ENCODE assay signal across 8 cellular contexts in genomic region chr12:42326466-42327226, GRCh38. TPM values are rescaled to one million over a fixed set of nuclear protein-coding genes. Genes with fewer than 3 reads are reported as not detected.
DNase-seq lines count a peak whose midpoint lies in the region; ATAC-seq and TF ChIP-seq lines count a peak whose summit lies in the region.

No MANE protein-coding gene starts in this region.

- H3K4me3 ChIP-seq in RWPE2 (ENCODE audit: severe bottlenecking) (peak overlapping the region; percentile 77), coronary artery (peak overlapping the region; percentile 86), lower leg skin (ENCODE audit: low read depth, poor library complexity, severe bottlenecking) (peak overlapping the region; percentile 54), thyroid gland (replicated peaks in 1 of 3) (peak overlapping the region; percentile 58 to 87 (median 61))

- H3K36me3 ChIP-seq in RWPE2 (ENCODE audit: low read depth) (peaks cover 35% of the 10 kb centered on the region), thyroid gland (peaks cover 0 to 5% of the 10 kb centered on the region in 2 donors)

- no peaks in the 10 kb centered on the region for H3K27me3 ChIP-seq in RWPE2 (ENCODE audit: insufficient read depth, poor library complexity, severe bottlenecking)
- no peaks in the 10 kb centered on the region for H3K27me3 ChIP-seq in thyroid gland

- TF ChIP-seq CTCF in RWPE2 (IDR thresholded peaks at IDR 0.05; ENCODE audit: poor library complexity, severe bottlenecking) (no peak), coronary artery (IDR thresholded peaks at IDR 0.05) (no peak), lower leg skin (IDR thresholded peaks at IDR 0.05) (no peak), thyroid gland (IDR thresholded peaks at IDR 0.05) (no peak)

- intact Hi-C loops in Right ventricle myocardium inferior (cut with DNase I) (loop anchor here (2.0 kb wide), 1 partner anchor 88 kb away; the partner anchor contains the start of gene YAF2), cardiac septum (cut with DNase I) (loop anchor here (5.0 to 10.0 kb wide), 2 partner anchors 92 to 184 kb away; partner anchors contain the start of genes GXYLT1 and YAF2), lower leg skin (cut with DNase I; ENCODE audit: low total_unique reads) (no loop called here), thyroid gland (cut with DNase I) (loop anchor here (5.0 kb wide), 1 partner anchor 89 kb away; the partner anchor contains the start of gene YAF2)

- WGBS in lower leg skin, 2 donors = 4% methylated on average over 16 of the region's 16 CpGs
- 6 to 10% methylated on average over 15 to 16 of the region's 16 CpGs for WGBS in thyroid gland, 2 donors

- H3K4me1 ChIP-seq in RWPE2 (ENCODE audit: insufficient read depth, poor library complexity, severe bottlenecking) (peaks cover 3% of the 10 kb centered on the region), thyroid gland (peaks cover 15 to 18% of the 10 kb centered on the region in 2 donors)

- ATAC-seq in Right ventricle myocardium inferior = peak; percentile 9
- ATAC-seq in HG02981 (IDR thresholded peaks at IDR 0.05; ENCODE audit: unreplicated experiment) = peak; percentile 27
- ATAC-seq in RWPE2 (ENCODE audit: low read depth) = peak; percentile 26; the same call in 2 of the 3 replicates

- DNase-seq in Right ventricle myocardium inferior (ENCODE audit: missing footprints) = no peak
- no peak for DNase-seq in cardiac septum (ENCODE audit: low spot score)
- DNase-seq in RWPE2 (ENCODE audit: low spot score) = no peak
- no peak for DNase-seq in coronary artery (ENCODE audit: low spot score)
- no peak for DNase-seq in lower leg skin (ENCODE audit: low spot score in 2 of 2)
- DNase-seq in thyroid gland = peak in 1 of 2 donors; percentile 3
- no peak for DNase-seq in stimulated activated CD4-positive, alpha-beta T cell treated with anti-CD3 and anti-CD28 coated beads, Interleukin-4, amount 100 ng/mL, for 24 hours

- no peaks in the 10 kb centered on the region for H3K9me3 ChIP-seq in RWPE2 (ENCODE audit: severe bottlenecking)
- no peaks in the 10 kb centered on the region for H3K9me3 ChIP-seq in thyroid gland

- H3K27ac ChIP-seq in RWPE2 (ENCODE audit: poor library complexity, severe bottlenecking) = peak overlapping the region; percentile 56
- H3K27ac ChIP-seq in coronary artery = peak overlapping the region; percentile 86 to 92
- H3K27ac ChIP-seq in thyroid gland = peak overlapping the region; percentile 77 to 93 (median 86)

- no peak for TF ChIP-seq POLR2A in lower leg skin (IDR thresholded peaks at IDR 0.05)
- no peak for TF ChIP-seq POLR2A in thyroid gland (IDR thresholded peaks at IDR 0.05)

RNA-seq across cellular contexts. Expression of gene PPHLN1, which starts 0.7 kb away (rescaled TPM):
- total RNA-seq in Right ventricle myocardium inferior (27.3 TPM), cardiac septum (33.7 TPM), lower leg skin (10 to 100 TPM; 39.5 to 45.5 (median 41.7) TPM), thyroid gland (10 to 100 TPM; 57.9 to 91.3 (median 66.3) TPM)

RNA-seq across cellular contexts. Expression of gene ZCRB1, which starts 0.8 kb away (rescaled TPM):
- total RNA-seq in Right ventricle myocardium inferior = 54.0 TPM
- total RNA-seq in cardiac septum = 57.1 TPM
- total RNA-seq in lower leg skin = 10 to 100 TPM; 17.0 to 28.9 (median 20.7) TPM
- total RNA-seq in thyroid gland = 10 to 100 TPM; 30.7 to 42.3 (median 34.9) TPM
